Comparison of ENCODE assay signal across 22 cellular contexts in genomic region chrX:43317378-43317777, GRCh38.
DNase-seq lines count a peak whose midpoint lies in the region; ATAC-seq, FAIRE-seq and TF ChIP-seq lines count a peak whose summit lies in the region.
"Had no signal": no experiment of that assay in that cellular context is flagged by ENCODE, and none has a peak within 500 bp of the region (broad histone marks: within the 10 kb centered on the region; RNA-seq: fewer than 3 reads in every experiment).

No MANE protein-coding gene starts in this region.

- no peaks in the 10 kb centered on the region for H3K79me1 ChIP-seq in H1 (ENCODE audit: low read depth, low read length)

- H3K9ac ChIP-seq in DND-41 (ENCODE audit: low read depth, low read length): no peak overlapping the region
- no peak overlapping the region for H3K9ac ChIP-seq in H1 (replicated peaks in 1 of 4; ENCODE audit: extremely low read depth in 1 of 4, low read depth in 3 of 4, low read length in 3 of 4)
- H3K9ac ChIP-seq: BLaER1 treated with 17β-estradiol and CSF1 and Interleukin-3, amounts not matched to agents 10 nM and 100 nM had no signal

- H3K36me3 ChIP-seq in DND-41 (ENCODE audit: insufficient read depth, low read length) (no peaks in the 10 kb centered on the region), H1 (ENCODE audit: control insufficient read depth in 2 of 4, insufficient read depth in 4 of 4, low read length in 3 of 4) (no peaks in the 10 kb centered on the region), stomach (no peaks in the 10 kb centered on the region)
- H3K36me3 ChIP-seq: BLaER1 treated with 17β-estradiol and CSF1 and Interleukin-3, amounts not matched to agents 10 nM and 100 nM had no signal

- intact Hi-C loops in posterior cingulate gyrus (cut with DNase I): no loop called here
- intact Hi-C loops in stomach (cut with DNase I; ENCODE audit: low total_unique reads): no loop called here

- H3K27me3 Mint-ChIP-seq in stimulated activated naive B cell treated with anti-CD40 and anti-IgM and Interleukin-4, amounts not matched to agents 10 μg/mL and 1 μg/mL and 100 μg/mL, for 72 hours: peaks cover 0 to 5% of the 10 kb centered on the region in 2 donors
- H3K27me3 Mint-ChIP-seq: CD4-positive, alpha-beta T cell had no signal

- TF ChIP-seq POLR2A in H1 (IDR thresholded peaks at IDR 0.05; ENCODE audit: control extremely low read depth in 1 of 2, low read depth in 2 of 2, low read length in 2 of 2) (no peak), stomach (IDR thresholded peaks at IDR 0.05) (no peak)

- H3K56ac ChIP-seq in H1 (replicated peaks; ENCODE audit: insufficient read length, low read depth, low read length): no peak overlapping the region

- TF ChIP-seq CTCF in DND-41 (IDR thresholded peaks at IDR 0.05; ENCODE audit: borderline replicate concordance, extremely low read depth, low read length, poor library complexity, severe bottlenecking) (no peak), H1 (IDR thresholded peaks at IDR 0.05; ENCODE audit: control extremely low read depth in 1 of 3, insufficient read depth in 1 of 3, low read depth in 1 of 3, low read length in 3 of 3) (no peak), stomach (IDR thresholded peaks at IDR 0.05) (no peak)

- no peak overlapping the region for H2BK5ac ChIP-seq in H1 (ENCODE audit: low read depth, low read length)

- no peak overlapping the region for H2BK15ac ChIP-seq in H1 (ENCODE audit: low read length)

- H3K4ac ChIP-seq in H1 (replicated peaks; ENCODE audit: insufficient read length, low read depth, low read length): no peak overlapping the region

- no peaks in the 10 kb centered on the region for H3K79me2 ChIP-seq in DND-41 (ENCODE audit: insufficient read depth, low read length)
- no peaks in the 10 kb centered on the region for H3K79me2 ChIP-seq in H1 (ENCODE audit: control insufficient read depth in 1 of 2, insufficient read depth in 2 of 2, low read length in 2 of 2)

- H3K14ac ChIP-seq in H1 (ENCODE audit: insufficient read length): no peak overlapping the region

- peak overlapping the region; percentile 45; the same call in 1 of the 2 replicates for H2AFZ ChIP-seq in DND-41 (ENCODE audit: low read depth, low read length)
- H2AFZ ChIP-seq in H1 (ENCODE audit: low read length): peak overlapping the region; percentile 22; the same call in 1 of the 2 replicates

- no peaks in the 10 kb centered on the region for H4K20me1 ChIP-seq in DND-41 (ENCODE audit: insufficient read depth, low read length)
- H4K20me1 ChIP-seq in H1 (replicated peaks in 1 of 2; ENCODE audit: control insufficient read depth in 1 of 2, insufficient read depth in 2 of 2, low read length in 2 of 2): no peaks in the 10 kb centered on the region
- H4K20me1 ChIP-seq: BLaER1 treated with 17β-estradiol and CSF1 and Interleukin-3, amounts not matched to agents 10 nM and 100 nM had no signal

- peaks cover 23% of the 10 kb centered on the region for H3K4me1 ChIP-seq in DND-41 (ENCODE audit: insufficient read depth, low read length)
- H3K4me1 ChIP-seq in H1 (replicated peaks in 1 of 4; ENCODE audit: control insufficient read depth in 3 of 4, insufficient read depth in 4 of 4, low read length in 3 of 4): no peaks in the 10 kb centered on the region
- no peaks in the 10 kb centered on the region for H3K4me1 ChIP-seq in stomach
- H3K4me1 ChIP-seq: BLaER1 treated with 17β-estradiol and CSF1 and Interleukin-3, amounts not matched to agents 10 nM and 100 nM had no signal

- H3K9me3 Mint-ChIP-seq in stimulated activated naive B cell treated with anti-CD40 and anti-IgM and Interleukin-4, amounts not matched to agents 10 μg/mL and 1 μg/mL and 100 μg/mL, for 72 hours: peaks cover 5 to 17% of the 10 kb centered on the region in 2 donors
- H3K9me3 Mint-ChIP-seq: CD4-positive, alpha-beta T cell had no signal

- TF ChIP-seq RAD21 in H1 (IDR thresholded peaks at IDR 0.05 in 1 of 2, conservative IDR thresholded peaks at IDR 0.05 in 1 of 2; ENCODE audit: low read depth in 2 of 2, low read length in 2 of 2): no peak

- H4K8ac ChIP-seq in H1 (ENCODE audit: extremely low read depth, insufficient read depth, low read length): no peak overlapping the region

- no peak overlapping the region for H3K23ac ChIP-seq in H1 (ENCODE audit: insufficient read length)

- H2BK12ac ChIP-seq in H1 (ENCODE audit: low read depth, low read length): no peak overlapping the region

- H3K27ac ChIP-seq in DND-41 (ENCODE audit: low read length) (no peak overlapping the region), H1 (ENCODE audit: low read depth, low read length) (no peak overlapping the region), stomach (no peak overlapping the region)
- H3K27ac ChIP-seq: BLaER1 treated with 17β-estradiol and CSF1 and Interleukin-3, amounts not matched to agents 10 nM and 100 nM; C4-2B had no signal

- H3K18ac ChIP-seq in H1 (ENCODE audit: extremely low read depth, low read length): no peak overlapping the region

- no peak for FAIRE-seq in H1 (lab: Jason Lieb, UNC)
- FAIRE-seq: A204.1, D721Med, GM12878 had no signal

- H3K4me1 Mint-ChIP-seq in stimulated activated naive B cell treated with anti-CD40 and anti-IgM and Interleukin-4, amounts not matched to agents 10 μg/mL and 1 μg/mL and 100 μg/mL, for 72 hours: peaks cover 2 to 14% of the 10 kb centered on the region in 2 donors

- H4K91ac ChIP-seq in H1 (replicated peaks; ENCODE audit: insufficient read length, low read length): no peak overlapping the region

- TF ChIP-seq EP300 in H1 (IDR thresholded peaks at IDR 0.05; ENCODE audit: borderline replicate concordance in 1 of 2, low read depth in 2 of 2, low read length in 2 of 2): no peak
- no peak for TF ChIP-seq EP300 in stomach (IDR thresholded peaks at IDR 0.05)

- H3K27me3 ChIP-seq in DND-41 (ENCODE audit: insufficient read depth, low read length, poor library complexity) (no peaks in the 10 kb centered on the region), H1 (replicated peaks in 1 of 4; ENCODE audit: control insufficient read depth in 3 of 4, extremely low read depth in 1 of 4, insufficient read depth in 3 of 4, low read length in 3 of 4) (no peaks in the 10 kb centered on the region), stomach (no peaks in the 10 kb centered on the region)

- no peak overlapping the region for H2BK120ac ChIP-seq in H1 (replicated peaks; ENCODE audit: low read depth, low read length)

- no peak overlapping the region for H3K4me3 ChIP-seq in DND-41 (ENCODE audit: low read depth in 1 of 2, low read length in 2 of 2)
- no peak overlapping the region for H3K4me3 ChIP-seq in H1 (ENCODE audit: extremely low read depth in 1 of 4, insufficient read depth in 2 of 4, low read depth in 3 of 4, low read length in 4 of 4)
- no peak overlapping the region for H3K4me3 ChIP-seq in stomach
- H3K4me3 ChIP-seq: BLaER1 treated with 17β-estradiol and CSF1 and Interleukin-3, amounts not matched to agents 10 nM and 100 nM; GM12878 had no signal

- peaks cover 2 to 4% of the 10 kb centered on the region in 2 donors for H3K36me3 Mint-ChIP-seq in stimulated activated naive B cell treated with anti-CD40 and anti-IgM and Interleukin-4, amounts not matched to agents 10 μg/mL and 1 μg/mL and 100 μg/mL, for 72 hours

- H3K4me2 ChIP-seq in DND-41 (ENCODE audit: insufficient read depth, low read length): no peak overlapping the region
- no peak overlapping the region for H3K4me2 ChIP-seq in H1 (ENCODE audit: insufficient read depth in 1 of 2, low read depth in 2 of 2, low read length in 2 of 2)
- H3K4me2 ChIP-seq: BLaER1 treated with 17β-estradiol and CSF1 and Interleukin-3, amounts not matched to agents 10 nM and 100 nM had no signal

- 82% methylated on average over 1 of the region's 1 CpG; no CpG with 5 or more reads in 1 of the 2 experiments for WGBS in H1 (ENCODE audit: extremely low coverage in 1 of 2, insufficient coverage in 1 of 2, insufficient read length in 1 of 2, insufficient replicate concordance in 2 of 2, low coverage in 1 of 2, low lambda C conversion rate in 2 of 2, missing lambda C conversion rate in 1 of 2), 2 experiments
- 68 to 95% (median 88%) methylated on average over 1 of the region's 1 CpG for WGBS in stomach, 5 donors

- no peak overlapping the region for H3K27ac Mint-ChIP-seq in stimulated activated naive B cell treated with anti-CD40 and anti-IgM and Interleukin-4, amounts not matched to agents 10 μg/mL and 1 μg/mL and 100 μg/mL, for 72 hours
- H3K27ac Mint-ChIP-seq: CD4-positive, alpha-beta T cell; CD8-positive, alpha-beta T cell had no signal

- CTCF ChIA-PET in H1 (lab: Charles Lee; ENCODE audit: partially characterized antibody): interaction anchor here (1.0 to 1.7 kb wide), 2 partner anchors 13 to 239 kb away, joined by 3 to 4 read pairs; no protein-coding TSS in a partner anchor

- no peak for ATAC-seq in DND-41 (ENCODE audit: insufficient read depth, low read depth)
- ATAC-seq in stimulated activated naive B cell treated with anti-CD40 and anti-IgM and Interleukin-4, amounts not matched to agents 10 μg/mL and 1 μg/mL and 100 μg/mL, for 72 hours (replicated peaks): peak; percentile 70
- ATAC-seq: CD8-positive, alpha-beta T cell; GM12878 had no signal

- no peak overlapping the region for H2AK5ac ChIP-seq in H1 (ENCODE audit: low read depth, low read length)

- no peak overlapping the region for H2BK20ac ChIP-seq in H1 (ENCODE audit: low read length)

- H3K9me3 ChIP-seq in DND-41 (ENCODE audit: insufficient read depth, low read length, severe bottlenecking) (no peaks in the 10 kb centered on the region), H1 (ENCODE audit: insufficient read depth in 2 of 2, low read depth in 1 of 2, low read length in 1 of 2) (no peaks in the 10 kb centered on the region), stomach (no peaks in the 10 kb centered on the region)
- H3K9me3 ChIP-seq: Caco-2 had no signal

- no peak overlapping the region for H4K5ac ChIP-seq in H1 (ENCODE audit: insufficient read length, low read depth, low read length)

- DNase-seq in DND-41 (no peak), MV-4-11 (lab: John Stamatoyannopoulos, UW) (peak; percentile 0), H1 (ENCODE audit: low read depth in 1 of 2, low spot score in 2 of 2) (no peak), posterior cingulate gyrus (no peak), stomach (no peak), nucleus accumbens (lab: John Stamatoyannopoulos, UW) (no peak), hypothalamus (lab: John Stamatoyannopoulos, UW) (no peak)
- no peak for DNase-seq in stimulated activated naive B cell treated with anti-CD40 and anti-IgM and Interleukin-4, amounts not matched to agents 10 μg/mL and 1 μg/mL and 100 μg/mL, for 72 hours
- DNase-seq: 8988T; ACHN; Caco-2; Calu3; CD4-positive, alpha-beta T cell; CD8-positive, alpha-beta T cell; DMS79 treated with DMSO at 0.1 percent for 48 hours; EL; GDM1 had no signal

- POLR2A ChIA-PET in H1 (lab: Charles Lee; ENCODE audit: partially characterized antibody): no interaction called here

- H3K23me2 ChIP-seq in H1 (ENCODE audit: low read depth, low read length): no peaks in the 10 kb centered on the region

- no peak overlapping the region for H3K4me3 Mint-ChIP-seq in stimulated activated naive B cell treated with anti-CD40 and anti-IgM and Interleukin-4, amounts not matched to agents 10 μg/mL and 1 μg/mL and 100 μg/mL, for 72 hours
- H3K4me3 Mint-ChIP-seq: CD4-positive, alpha-beta T cell; CD8-positive, alpha-beta T cell had no signal

TF ChIP-seq in H1, 55 proteins besides CTCF, POLR2A, EP300 and RAD21 (continues in another document):
- TF ChIP-seq ZNF274 (IDR thresholded peaks at IDR 0.05; ENCODE audit: borderline replicate concordance, extremely low read depth, low read length) (no peak), TEAD4 (IDR thresholded peaks at IDR 0.05; ENCODE audit: low read depth, low read length) (no peak), SP2 (IDR thresholded peaks at IDR 0.05; ENCODE audit: low read length) (no peak)
